In the genomic region with DNA sequence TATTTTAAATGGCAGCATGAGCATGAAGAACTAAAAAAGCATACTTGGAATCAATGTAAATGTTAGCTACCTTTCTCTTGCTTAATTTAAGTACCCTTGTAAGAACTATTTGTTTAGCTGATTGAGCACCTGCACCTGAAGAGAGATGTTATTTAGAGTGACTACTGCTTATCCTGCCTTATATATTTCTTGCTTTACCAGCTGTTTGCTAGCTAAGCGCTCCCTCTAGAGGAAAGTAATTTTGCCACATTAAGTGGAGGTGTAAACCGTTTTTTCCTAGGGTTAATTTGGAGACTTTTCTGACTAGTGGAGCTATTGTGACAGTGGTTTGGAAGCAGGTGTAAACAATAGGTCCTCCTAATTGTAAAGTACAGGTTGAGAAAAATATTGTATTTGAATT, we compare ENCODE assay signal across 22 cellular contexts. TPM values are rescaled to one million over a fixed set of nuclear protein-coding genes. Genes with fewer than 3 reads are reported as not detected.
"Had no signal": no experiment of that assay in that cellular context is flagged by ENCODE, and none has a peak within 500 bp of the region (broad histone marks: within the 10 kb centered on the region; RNA-seq: fewer than 3 reads in every experiment).

No MANE protein-coding gene starts in this region.

- H3K27ac ChIP-seq: adrenal gland, cardiac muscle cell, epithelial cell of prostate, tibial nerve had no signal

- DNase-seq: activated CD4-positive, alpha-beta T cell treated with anti-CD3 and anti-CD28 coated beads, Interleukin-2, amount 50 U/mL, for 4 hours; activated gamma-delta T cell treated with Interleukin-2 at 50 U/mL for 16 hours; adrenal gland; endodermal cell; hypothalamus; occipital lobe; stimulated activated CD4-positive, alpha-beta T cell treated with anti-CD3 and anti-CD28 coated beads, Interleukin-2, amount 100 ng/mL, for 24 hours had no signal

- H3K27me3 ChIP-seq: adrenal gland, cardiac muscle cell, tibial nerve had no signal

- H3K4me1 ChIP-seq: adrenal gland, tibial nerve had no signal

- H3K4me3 ChIP-seq: adrenal gland, cardiac muscle cell, tibial nerve had no signal

- H3K9me3 ChIP-seq: adrenal gland had no signal

- H3K4me1 Mint-ChIP-seq: endodermal cell had no signal

- H3K36me3 ChIP-seq: adrenal gland, cardiac muscle cell, tibial nerve had no signal

- H3K4me3 Mint-ChIP-seq: activated T-helper 1 cell treated with anti-CD3 and anti-CD28 coated beads, Interleukin-12 subunit alpha, Interleukin-12 subunit beta, Interleukin-2, Interleukin-4 antibody, amounts not matched to agents 30 ng/mL and 10 ng/mL and 1 ng/mL, durations not matched to agents 14 hours and 24 hours and 36 hours; endodermal cell; stimulated activated naive CD8-positive, alpha-beta T cell treated with anti-CD3 and anti-CD28 coated beads, Interleukin-15, Interleukin-2, amounts not matched to agents 100 ng/mL and 50 ng/mL, for 24 hours had no signal

- ATAC-seq: activated naive CD4-positive, alpha-beta T cell treated with anti-CD3 and anti-CD28 coated beads, Interleukin-2, amount 50 U/mL, for 72 hours; left lobe of liver had no signal

- H3K27me3 Mint-ChIP-seq: progenitor cell of endocrine pancreas; stimulated activated naive CD8-positive, alpha-beta T cell treated with anti-CD3 and anti-CD28 coated beads, Interleukin-15, Interleukin-2, amounts not matched to agents 100 ng/mL and 50 ng/mL, for 24 hours had no signal

- H3K27ac Mint-ChIP-seq: activated naive CD4-positive, alpha-beta T cell treated with anti-CD3 and anti-CD28 coated beads, Interleukin-2, amount 50 U/mL, for 72 hours; activated T-helper 1 cell treated with anti-CD3 and anti-CD28 coated beads, Interleukin-12 subunit alpha, Interleukin-12 subunit beta, Interleukin-2, Interleukin-4 antibody, amounts not matched to agents 30 ng/mL and 10 ng/mL and 1 ng/mL, durations not matched to agents 14 hours and 24 hours and 36 hours; endodermal cell; progenitor cell of endocrine pancreas; stimulated activated naive CD8-positive, alpha-beta T cell treated with anti-CD3 and anti-CD28 coated beads, Interleukin-15, Interleukin-2, amounts not matched to agents 100 ng/mL and 50 ng/mL, for 24 hours had no signal

RNA-seq across cellular contexts. Expression of gene PSG2, which starts 19.4 kb away (rescaled TPM):
- total RNA-seq: activated naive CD4-positive, alpha-beta T cell treated with anti-CD3 and anti-CD28 coated beads, Interleukin-2, amount 50 U/mL, for 72 hours; activated T-helper 1 cell treated with anti-CD3 and anti-CD28 coated beads, Interleukin-12 subunit alpha, Interleukin-12 subunit beta, Interleukin-2, Interleukin-4 antibody, amounts not matched to agents 30 ng/mL and 10 ng/mL and 1 ng/mL, durations not matched to agents 14 hours and 24 hours and 36 hours; adrenal gland; cardiac muscle cell; dermis microvascular lymphatic vessel endothelial cell; endodermal cell; fibroblast of lung; frontal cortex; left lobe of liver; lung microvascular endothelial cell; occipital lobe; progenitor cell of endocrine pancreas; skeletal muscle tissue; T-helper 2 cell treated with Interferon-gamma antibody and Interleukin-4, amounts not matched to agents 100 ng/mL and 5 ng/mL, for 36 hours; tibial nerve had no signal
- polyA plus RNA-seq: adrenal gland, cardiac muscle cell, neural cell had no signal
